In the genomic region with DNA sequence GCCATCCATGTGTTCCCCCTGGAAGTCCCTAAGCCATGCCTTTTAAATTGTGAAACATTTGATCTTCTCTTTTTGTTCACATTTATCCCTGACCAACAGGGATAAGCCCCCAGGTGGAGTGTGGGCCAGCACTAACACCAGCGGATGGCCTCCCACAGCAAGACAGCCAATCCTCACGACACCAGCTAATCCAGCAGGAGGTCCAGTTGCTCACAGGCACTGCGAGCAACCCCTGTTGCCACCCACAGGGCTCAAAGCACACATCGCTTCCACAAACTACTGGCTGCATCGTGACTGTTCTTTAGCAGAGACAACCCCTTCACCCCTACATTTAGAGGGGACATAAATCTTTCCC, we compare ENCODE assay signal across 9 cellular contexts. TPM values are rescaled to one million over a fixed set of nuclear protein-coding genes. Genes with fewer than 3 reads are reported as not detected.
DNase-seq lines count a peak whose midpoint lies in the region; ATAC-seq and TF ChIP-seq lines count a peak whose summit lies in the region.
"Had no signal": no experiment of that assay in that cellular context is flagged by ENCODE, and none has a peak within 500 bp of the region (broad histone marks: within the 10 kb centered on the region; RNA-seq: fewer than 3 reads in every experiment).

No MANE protein-coding gene starts in this region.

- CTCF ChIA-PET in CD8-positive, alpha-beta T cell (lab: Charles Lee), result interaction anchor here (1.2 to 7.5 kb wide), 8 partner anchors 14 to 439 kb away, joined by 3 to 61 read pairs (median 4); a partner anchor contains a TSS

- DNase-seq in CD8-positive, alpha-beta T cell, result peak in 1 of 7 experiments; percentile 29
- no peak for DNase-seq in activated naive CD8-positive, alpha-beta T cell treated with anti-CD3 and anti-CD28 coated beads, Interleukin-2, amount 10 ng/mL, durations not matched to agents 7 days and 5 days
- DNase-seq in naive thymus-derived CD8-positive, alpha-beta T cell, result peak in 1 of 10 donors; percentile 10
- DNase-seq in stimulated activated naive CD4-positive, alpha-beta T cell (lab: John Stamatoyannopoulos, UW), result no peak
- DNase-seq in cerebellum (ENCODE audit: low spot score) (no peak), nucleus accumbens (lab: John Stamatoyannopoulos, UW) (no peak), NCI-H1930 (lab: John Stamatoyannopoulos, UW) (no peak)
- DNase-seq: Calu3 had no signal

- intact Hi-C loops in CD8-positive, alpha-beta T cell (cut with DNase I, micrococcal nuclease), result loop anchor here (1.0 to 10.0 kb wide), 6 partner anchors 52 to 1337 kb away; a partner anchor contains a TSS

- H3K4me3 Mint-ChIP-seq in CD8-positive, alpha-beta T cell, result peak overlapping the region; percentile 94
- peak overlapping the region; percentile 91 to 100 (median 100) for H3K4me3 Mint-ChIP-seq in IgD-negative memory B cell
- peak overlapping the region; percentile 96 for H3K4me3 Mint-ChIP-seq in activated naive CD8-positive, alpha-beta T cell treated with anti-CD3 and anti-CD28 coated beads, Interleukin-2, amount 10 ng/mL, durations not matched to agents 7 days and 5 days
- H3K4me3 Mint-ChIP-seq in naive thymus-derived CD8-positive, alpha-beta T cell, result peak overlapping the region; percentile 90 to 100 (median 94)

- no peak for ATAC-seq in CD8-positive, alpha-beta T cell
- ATAC-seq in activated naive CD8-positive, alpha-beta T cell treated with anti-CD3 and anti-CD28 coated beads, Interleukin-2, amount 10 ng/mL, durations not matched to agents 7 days and 5 days (ENCODE audit: low read depth), result peak; percentile 0
- peak in 1 of 2 donors; percentile 0 for ATAC-seq in naive thymus-derived CD8-positive, alpha-beta T cell

- peaks cover 38% of the 10 kb centered on the region for H3K36me3 ChIP-seq in CD8-positive, alpha-beta T cell (ENCODE audit: insufficient read depth, low read length)

- peaks cover 55% of the 10 kb centered on the region for H3K4me1 Mint-ChIP-seq in CD8-positive, alpha-beta T cell (ENCODE audit: low read depth)
- peaks cover 27 to 41% (median 37%) of the 10 kb centered on the region in 3 donors for H3K4me1 Mint-ChIP-seq in IgD-negative memory B cell
- H3K4me1 Mint-ChIP-seq in activated naive CD8-positive, alpha-beta T cell treated with anti-CD3 and anti-CD28 coated beads, Interleukin-2, amount 10 ng/mL, durations not matched to agents 7 days and 5 days, result peaks cover 42% of the 10 kb centered on the region
- peaks cover 34 to 75% (median 56%) of the 10 kb centered on the region in 4 donors for H3K4me1 Mint-ChIP-seq in naive thymus-derived CD8-positive, alpha-beta T cell

- H3K27me3 ChIP-seq in CD8-positive, alpha-beta T cell (ENCODE audit: insufficient read depth, low read length), result no peaks in the 10 kb centered on the region

- H3K27ac Mint-ChIP-seq in CD8-positive, alpha-beta T cell, result peak overlapping the region; percentile 98
- peak overlapping the region; percentile 92 to 97 (median 96) for H3K27ac Mint-ChIP-seq in IgD-negative memory B cell
- peak overlapping the region; percentile 96 for H3K27ac Mint-ChIP-seq in activated naive CD8-positive, alpha-beta T cell treated with anti-CD3 and anti-CD28 coated beads, Interleukin-2, amount 10 ng/mL, durations not matched to agents 7 days and 5 days
- H3K27ac Mint-ChIP-seq in naive thymus-derived CD8-positive, alpha-beta T cell, result peak overlapping the region; percentile 93 to 98 (median 98)

- no peaks in the 10 kb centered on the region for H3K27me3 Mint-ChIP-seq in CD8-positive, alpha-beta T cell (ENCODE audit: low read depth)
- no peaks in the 10 kb centered on the region for H3K27me3 Mint-ChIP-seq in IgD-negative memory B cell
- H3K27me3 Mint-ChIP-seq in activated naive CD8-positive, alpha-beta T cell treated with anti-CD3 and anti-CD28 coated beads, Interleukin-2, amount 10 ng/mL, durations not matched to agents 7 days and 5 days, result no peaks in the 10 kb centered on the region
- no peaks in the 10 kb centered on the region for H3K27me3 Mint-ChIP-seq in naive thymus-derived CD8-positive, alpha-beta T cell

- POLR2A ChIA-PET in CD8-positive, alpha-beta T cell (lab: Charles Lee), result interaction anchor here (0.7 to 3.7 kb wide), 8 partner anchors 10 to 439 kb away, joined by 3 to 22 read pairs (median 4); a partner anchor contains a TSS
- POLR2A ChIA-PET in activated naive CD8-positive, alpha-beta T cell treated with anti-CD3 and anti-CD28 coated beads, Interleukin-2, amount 10 ng/mL, durations not matched to agents 7 days and 5 days (lab: Charles Lee), result interaction anchor here (0.6 to 2.4 kb wide), 6 partner anchors 9 to 300 kb away, joined by 3 to 16 read pairs (median 4); a partner anchor contains a TSS
- POLR2A ChIA-PET in naive thymus-derived CD8-positive, alpha-beta T cell (lab: Charles Lee), result interaction anchor here (0.8 to 7.5 kb wide), 9 partner anchors 9 to 442 kb away, joined by 3 to 70 read pairs (median 7); a partner anchor contains a TSS

- H3K4me1 ChIP-seq in CD8-positive, alpha-beta T cell (ENCODE audit: insufficient read depth, low read length), result peaks cover 36% of the 10 kb centered on the region

- no peaks in the 10 kb centered on the region for H3K9me3 Mint-ChIP-seq in CD8-positive, alpha-beta T cell
- H3K9me3 Mint-ChIP-seq in IgD-negative memory B cell, result no peaks in the 10 kb centered on the region
- no peaks in the 10 kb centered on the region for H3K9me3 Mint-ChIP-seq in activated naive CD8-positive, alpha-beta T cell treated with anti-CD3 and anti-CD28 coated beads, Interleukin-2, amount 10 ng/mL, durations not matched to agents 7 days and 5 days
- H3K9me3 Mint-ChIP-seq in naive thymus-derived CD8-positive, alpha-beta T cell, result no peaks in the 10 kb centered on the region

- peak overlapping the region; percentile 94 for H3K27ac ChIP-seq in CD8-positive, alpha-beta T cell (ENCODE audit: low read depth, low read length)

- peaks cover 68% of the 10 kb centered on the region for H3K36me3 Mint-ChIP-seq in CD8-positive, alpha-beta T cell
- peaks cover 3% of the 10 kb centered on the region for H3K36me3 Mint-ChIP-seq in IgD-negative memory B cell
- peaks cover 23% of the 10 kb centered on the region for H3K36me3 Mint-ChIP-seq in activated naive CD8-positive, alpha-beta T cell treated with anti-CD3 and anti-CD28 coated beads, Interleukin-2, amount 10 ng/mL, durations not matched to agents 7 days and 5 days
- peaks cover 0 to 52% (median 21%) of the 10 kb centered on the region in 3 donors for H3K36me3 Mint-ChIP-seq in naive thymus-derived CD8-positive, alpha-beta T cell

- TF ChIP-seq CTCF in CD8-positive, alpha-beta T cell (IDR thresholded peaks at IDR 0.05), result no peak

- H3K9me3 ChIP-seq in CD8-positive, alpha-beta T cell (ENCODE audit: low read length), result no peaks in the 10 kb centered on the region

- peak overlapping the region; percentile 70 for H3K4me3 ChIP-seq in CD8-positive, alpha-beta T cell (ENCODE audit: low read depth, low read length)

RNA-seq across cellular contexts. Expression of a gene that starts 2.0 kb away (rescaled TPM):
- total RNA-seq in CD8-positive, alpha-beta T cell, result 100 to 1,000 TPM; 208 to 218 TPM
- polyA plus RNA-seq in IgD-negative memory B cell, result 68.1 TPM
- 100 to 1,000 TPM; 191 to 195 TPM for total RNA-seq in activated naive CD8-positive, alpha-beta T cell treated with anti-CD3 and anti-CD28 coated beads, Interleukin-2, amount 10 ng/mL, durations not matched to agents 7 days and 5 days
- 100 to 1,000 TPM; 277 to 296 TPM for total RNA-seq in naive thymus-derived CD8-positive, alpha-beta T cell
- polyA plus RNA-seq in naive thymus-derived CD8-positive, alpha-beta T cell, result 10 to 100 TPM; 32.6 to 60.6 (median 47.8) TPM
- total RNA-seq in cerebellum, result 35.7 TPM

RNA-seq across cellular contexts. Expression of a gene that starts 2.6 kb away (rescaled TPM):
- 10 to 100 TPM; 10.8 to 11.7 TPM for total RNA-seq in CD8-positive, alpha-beta T cell
- polyA plus RNA-seq in IgD-negative memory B cell, result 12.5 TPM
- 10 to 100 TPM; 22.6 to 26.0 TPM for total RNA-seq in activated naive CD8-positive, alpha-beta T cell treated with anti-CD3 and anti-CD28 coated beads, Interleukin-2, amount 10 ng/mL, durations not matched to agents 7 days and 5 days
- 10 to 100 TPM; 28.8 to 30.3 TPM for total RNA-seq in naive thymus-derived CD8-positive, alpha-beta T cell
- polyA plus RNA-seq in naive thymus-derived CD8-positive, alpha-beta T cell, result 10 to 100 TPM in 1 of 3 donors, 1 to 10 TPM in 2; 7.5 to 11.6 (median 9.3) TPM
- total RNA-seq in cerebellum, result 26.3 TPM

RNA-seq across cellular contexts. Expression of a gene that starts 30.7 kb away (rescaled TPM):
- 1 to 10 TPM; 9.4 to 9.8 TPM for total RNA-seq in CD8-positive, alpha-beta T cell
- 1.6 TPM for polyA plus RNA-seq in IgD-negative memory B cell
- total RNA-seq in activated naive CD8-positive, alpha-beta T cell treated with anti-CD3 and anti-CD28 coated beads, Interleukin-2, amount 10 ng/mL, durations not matched to agents 7 days and 5 days, result 1 to 10 TPM; 6.2 to 6.4 TPM
- total RNA-seq in naive thymus-derived CD8-positive, alpha-beta T cell, result 10 to 100 TPM; 12.1 to 14.4 TPM
- under 1 TPM; 0.13 to 0.51 (median 0.21) TPM for polyA plus RNA-seq in naive thymus-derived CD8-positive, alpha-beta T cell
- 9.5 TPM for total RNA-seq in cerebellum

RNA-seq across cellular contexts. Expression of a gene that starts 51.4 kb away (rescaled TPM):
- total RNA-seq in CD8-positive, alpha-beta T cell, result 100 to 1,000 TPM; 133 to 134 TPM
- 61.0 TPM for polyA plus RNA-seq in IgD-negative memory B cell
- total RNA-seq in activated naive CD8-positive, alpha-beta T cell treated with anti-CD3 and anti-CD28 coated beads, Interleukin-2, amount 10 ng/mL, durations not matched to agents 7 days and 5 days, result 10 to 100 TPM; 34.9 to 35.0 TPM
- total RNA-seq in naive thymus-derived CD8-positive, alpha-beta T cell, result 10 to 100 TPM; 48.0 to 63.0 TPM
- polyA plus RNA-seq in naive thymus-derived CD8-positive, alpha-beta T cell, result 1 to 10 TPM; 2.3 to 3.1 (median 2.3) TPM
- 19.6 TPM for total RNA-seq in cerebellum
